14 cellular contexts compared by ENCODE assay signal in the genomic region with DNA sequence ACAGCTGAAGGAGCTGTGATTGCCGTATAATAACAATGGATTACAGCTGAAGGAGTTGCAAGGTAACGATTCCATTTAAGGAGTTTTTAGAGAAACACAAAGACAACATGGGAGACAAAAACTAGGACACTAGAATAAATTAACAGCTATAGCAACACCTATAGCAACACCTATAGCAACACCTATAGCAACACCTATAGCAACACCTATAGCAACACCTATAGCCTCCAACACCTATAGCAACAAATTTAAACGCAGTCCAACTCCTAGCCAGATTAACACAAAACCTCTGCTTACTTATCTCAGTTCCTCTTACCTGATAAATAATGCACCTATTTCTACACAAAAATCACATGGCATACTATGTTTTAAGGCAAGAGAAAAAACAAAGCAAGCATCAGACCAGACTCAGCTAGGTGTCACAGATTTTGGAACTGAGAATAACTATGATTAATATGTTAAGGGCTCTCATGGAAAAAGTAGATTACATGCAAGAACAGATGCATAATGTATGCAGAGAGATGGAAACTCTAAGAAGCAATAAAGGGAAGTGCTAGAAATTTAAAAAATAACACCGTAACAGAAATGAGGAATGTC. TPM values are rescaled to one million over a fixed set of nuclear protein-coding genes. Genes with fewer than 3 reads are reported as not detected.
DNase-seq lines count a peak whose midpoint lies in the region; ATAC-seq and TF ChIP-seq lines count a peak whose summit lies in the region.
"Had no signal": no experiment of that assay in that cellular context is flagged by ENCODE, and none has a peak within 500 bp of the region (broad histone marks: within the 10 kb centered on the region; RNA-seq: fewer than 3 reads in every experiment).

No MANE protein-coding gene starts in this region.

- H3K79me2 ChIP-seq in GM23338 (replicated peaks; ENCODE audit: insufficient read depth) (no peaks in the 10 kb centered on the region), MM.1S (ENCODE audit: low read length) (no peaks in the 10 kb centered on the region)

- TF ChIP-seq CTCF in GM23338 (conservative IDR thresholded peaks at IDR 0.05; ENCODE audit: low read depth in 2 of 2), result no peak
- TF ChIP-seq CTCF in MM.1S (IDR thresholded peaks at IDR 0.05; ENCODE audit: low read length), result no peak

- POLR2A ChIA-PET in activated CD4-positive, alpha-beta T cell treated with anti-CD3 and anti-CD28 coated beads for 36 hours (lab: Charles Lee), result no interaction called here

- H3K27me3 ChIP-seq in GM23338 (ENCODE audit: insufficient read depth) (no peaks in the 10 kb centered on the region), MM.1S (replicated peaks; ENCODE audit: insufficient read depth, low read length) (no peaks in the 10 kb centered on the region)

- H3K9me3 Mint-ChIP-seq in activated CD4-positive, alpha-beta T cell treated with anti-CD3 and anti-CD28 coated beads for 36 hours (ENCODE audit: low read depth), result no peaks in the 10 kb centered on the region
- H3K9me3 Mint-ChIP-seq in GM23338, result no peaks in the 10 kb centered on the region
- no peaks in the 10 kb centered on the region for H3K9me3 Mint-ChIP-seq in stimulated activated memory B cell treated with anti-CD40 and anti-IgM and Interleukin-4, amounts not matched to agents 10 μg/mL and 1 μg/mL and 100 μg/mL, for 72 hours
- H3K9me3 Mint-ChIP-seq: CD4-positive, alpha-beta T cell had no signal

- CTCF ChIA-PET in activated CD4-positive, alpha-beta T cell treated with anti-CD3 and anti-CD28 coated beads for 36 hours (lab: Charles Lee), result interaction anchor here (0.6 to 1.2 kb wide), 4 partner anchors 80 to 918 kb away, joined by 3 read pairs; no protein-coding TSS in a partner anchor

- no peak overlapping the region for H3K27ac Mint-ChIP-seq in activated CD4-positive, alpha-beta T cell treated with anti-CD3 and anti-CD28 coated beads for 36 hours
- H3K27ac Mint-ChIP-seq in GM23338, result no peak overlapping the region
- peak overlapping the region; percentile 66 for H3K27ac Mint-ChIP-seq in stimulated activated memory B cell treated with anti-CD40 and anti-IgM and Interleukin-4, amounts not matched to agents 10 μg/mL and 1 μg/mL and 100 μg/mL, for 72 hours
- H3K27ac Mint-ChIP-seq: CD4-positive, alpha-beta T cell had no signal

- no peak overlapping the region for H3K27ac ChIP-seq in GM23338 (ENCODE audit: low read depth)
- H3K27ac ChIP-seq in MM.1S (ENCODE audit: low read length), result no peak overlapping the region
- H3K27ac ChIP-seq: KMS-11 had no signal

- H3K4me1 ChIP-seq in GM23338 (ENCODE audit: insufficient read depth) (no peaks in the 10 kb centered on the region), MM.1S (ENCODE audit: low read length) (no peaks in the 10 kb centered on the region)

- peak; percentile 74 for ATAC-seq in activated CD4-positive, alpha-beta T cell treated with anti-CD3 and anti-CD28 coated beads for 36 hours
- ATAC-seq in GM23338 (no peak), GM19463 (IDR thresholded peaks at IDR 0.05; ENCODE audit: unreplicated experiment) (no peak)
- ATAC-seq in stimulated activated memory B cell treated with anti-CD40 and anti-IgM and Interleukin-4, amounts not matched to agents 10 μg/mL and 1 μg/mL and 100 μg/mL, for 72 hours, result peak; percentile 68

- H3F3A ChIP-seq in GM23338 (replicated peaks; ENCODE audit: low read depth) (no peaks in the 10 kb centered on the region), MM.1S (ENCODE audit: insufficient read depth, low read length) (no peaks in the 10 kb centered on the region)

- H2AFZ ChIP-seq in GM23338 (no peak overlapping the region), MM.1S (ENCODE audit: low read length) (no peak overlapping the region)

- H3K4me1 Mint-ChIP-seq in activated CD4-positive, alpha-beta T cell treated with anti-CD3 and anti-CD28 coated beads for 36 hours, result peaks cover 21% of the 10 kb centered on the region
- no peaks in the 10 kb centered on the region; the same call in 2 of the 3 replicates for H3K4me1 Mint-ChIP-seq in GM23338
- peaks cover 50% of the 10 kb centered on the region for H3K4me1 Mint-ChIP-seq in stimulated activated memory B cell treated with anti-CD40 and anti-IgM and Interleukin-4, amounts not matched to agents 10 μg/mL and 1 μg/mL and 100 μg/mL, for 72 hours

- no peaks in the 10 kb centered on the region for H3K36me3 Mint-ChIP-seq in activated CD4-positive, alpha-beta T cell treated with anti-CD3 and anti-CD28 coated beads for 36 hours (ENCODE audit: low read depth)
- no peaks in the 10 kb centered on the region for H3K36me3 Mint-ChIP-seq in GM23338 (ENCODE audit: low read depth)
- H3K36me3 Mint-ChIP-seq in stimulated activated memory B cell treated with anti-CD40 and anti-IgM and Interleukin-4, amounts not matched to agents 10 μg/mL and 1 μg/mL and 100 μg/mL, for 72 hours, result no peaks in the 10 kb centered on the region

- H3K4me3 ChIP-seq in GM23338 (no peak overlapping the region), MM.1S (ENCODE audit: low read length) (no peak overlapping the region)

- no peaks in the 10 kb centered on the region for H3K9me3 ChIP-seq in MM.1S (replicated peaks; ENCODE audit: insufficient read depth, low read length)

- DNase-seq in activated CD4-positive, alpha-beta T cell treated with anti-CD3 and anti-CD28 coated beads for 36 hours, result no peak
- no peak for DNase-seq in activated CD4-positive, alpha-beta T cell treated with anti-CD3 and anti-CD28 coated beads, Interleukin-2, amount 50 U/mL, for 48 hours
- DNase-seq in GM23338 (ENCODE audit: low spot score) (peak; percentile 17), germinal center (ENCODE audit: low spot score) (peak; percentile 16), MM.1S (no peak)
- DNase-seq: Calu3; CD4-positive, alpha-beta T cell; DMS79; NCI-H2029 treated with DMSO at 0.1 percent for 48 hours; NCI-H345; NCI-H526 treated with DMSO at 0.1 percent for 48 hours had no signal

- no peak overlapping the region for H3K4me3 Mint-ChIP-seq in activated CD4-positive, alpha-beta T cell treated with anti-CD3 and anti-CD28 coated beads for 36 hours
- no peak overlapping the region for H3K4me3 Mint-ChIP-seq in GM23338
- peak overlapping the region; percentile 7 for H3K4me3 Mint-ChIP-seq in stimulated activated memory B cell treated with anti-CD40 and anti-IgM and Interleukin-4, amounts not matched to agents 10 μg/mL and 1 μg/mL and 100 μg/mL, for 72 hours
- H3K4me3 Mint-ChIP-seq: CD4-positive, alpha-beta T cell had no signal

- no peaks in the 10 kb centered on the region for H3K27me3 Mint-ChIP-seq in activated CD4-positive, alpha-beta T cell treated with anti-CD3 and anti-CD28 coated beads for 36 hours
- peaks cover 2% of the 10 kb centered on the region for H3K27me3 Mint-ChIP-seq in GM23338 (ENCODE audit: insufficient read depth, low read depth, poor library complexity)
- H3K27me3 Mint-ChIP-seq in stimulated activated memory B cell treated with anti-CD40 and anti-IgM and Interleukin-4, amounts not matched to agents 10 μg/mL and 1 μg/mL and 100 μg/mL, for 72 hours, result no peaks in the 10 kb centered on the region
- H3K27me3 Mint-ChIP-seq: CD4-positive, alpha-beta T cell had no signal

- H3K9me2 ChIP-seq in GM23338 (ENCODE audit: insufficient read depth), result no peaks in the 10 kb centered on the region
- H3K9me2 ChIP-seq in MM.1S (replicated peaks; ENCODE audit: insufficient read depth, low read length), result no peaks in the 10 kb centered on the region

- intact Hi-C loops in activated CD4-positive, alpha-beta T cell treated with anti-CD3 and anti-CD28 coated beads for 36 hours (cut with DNase I, micrococcal nuclease), result no loop called here

- no peaks in the 10 kb centered on the region for H3K36me3 ChIP-seq in GM23338 (ENCODE audit: insufficient read depth)
- H3K36me3 ChIP-seq in MM.1S (replicated peaks; ENCODE audit: insufficient read depth, low read length), result no peaks in the 10 kb centered on the region

- H3K9ac ChIP-seq in MM.1S (ENCODE audit: low read length), result no peak overlapping the region
- H3K9ac ChIP-seq: KMS-11 had no signal

- H3K4me2 ChIP-seq in GM23338 (no peak overlapping the region), MM.1S (ENCODE audit: low read depth, low read length) (no peak overlapping the region)
- H3K4me2 ChIP-seq: KMS-11 had no signal

- H4K20me1 ChIP-seq in GM23338 (replicated peaks; ENCODE audit: insufficient read depth), result no peaks in the 10 kb centered on the region
- H4K20me1 ChIP-seq in MM.1S (ENCODE audit: insufficient read depth, low read length), result no peaks in the 10 kb centered on the region

TF ChIP-seq in GM23338, 12 proteins besides CTCF, POLR2A, EP300 and RAD21 (continues in another document):
- TF ChIP-seq, protein P1, sequence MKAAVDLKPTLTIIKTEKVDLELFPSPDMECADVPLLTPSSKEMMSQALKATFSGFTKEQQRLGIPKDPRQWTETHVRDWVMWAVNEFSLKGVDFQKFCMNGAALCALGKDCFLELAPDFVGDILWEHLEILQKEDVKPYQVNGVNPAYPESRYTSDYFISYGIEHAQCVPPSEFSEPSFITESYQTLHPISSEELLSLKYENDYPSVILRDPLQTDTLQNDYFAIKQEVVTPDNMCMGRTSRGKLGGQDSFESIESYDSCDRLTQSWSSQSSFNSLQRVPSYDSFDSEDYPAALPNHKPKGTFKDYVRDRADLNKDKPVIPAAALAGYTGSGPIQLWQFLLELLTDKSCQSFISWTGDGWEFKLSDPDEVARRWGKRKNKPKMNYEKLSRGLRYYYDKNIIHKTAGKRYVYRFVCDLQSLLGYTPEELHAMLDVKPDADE (IDR thresholded peaks at IDR 0.05), result no peak
- TF ChIP-seq ZNF331 (CRISPR knock-in tag; IDR thresholded peaks at IDR 0.05; ENCODE audit: low read depth), result no peak
- TF ChIP-seq EZH2phosphoT487 (IDR thresholded peaks at IDR 0.05; ENCODE audit: unreplicated experiment), result no peak

RNA-seq across cellular contexts. Expression of a gene that starts 55.7 kb away (rescaled TPM):
- total RNA-seq in activated CD4-positive, alpha-beta T cell treated with anti-CD3 and anti-CD28 coated beads for 36 hours, result 10 to 100 TPM; 42.7 to 42.9 TPM
- 66.3 and 85.4 TPM in 2 replicates for total RNA-seq in GM23338 (2014; rRNA removed; shearing (Covaris generic))
- 73.0 and 91.5 TPM in 2 replicates for polyA plus RNA-seq in GM23338 (2016; fragmentation: Nextera tagmentation; extraction: Ambion mirVana)

Comparison
In these comparisons a context has a peak if more than half of its experiments do, and no peak if none do; other contexts are left out.
1. ATAC-seq: peak in activated CD4-positive, alpha-beta T cell treated with anti-CD3 and anti-CD28 coated beads for 36 hours (single experiment) and stimulated activated memory B cell treated with anti-CD40 and anti-IgM and Interleukin-4, amounts not matched to agents 10 μg/mL and 1 μg/mL and 100 μg/mL, for 72 hours (single experiment); none in GM23338 (single experiment) and GM19463 (single experiment).
2. DNase-seq: peak in GM23338 (single experiment) and germinal center (single experiment); none in activated CD4-positive, alpha-beta T cell treated with anti-CD3 and anti-CD28 coated beads for 36 hours (single experiment), activated CD4-positive, alpha-beta T cell treated with anti-CD3 and anti-CD28 coated beads, Interleukin-2, amount 50 U/mL, for 48 hours (0 of 2) and MM.1S (single experiment).